ENCODE assay signal across 15 cellular contexts in the genomic region with DNA sequence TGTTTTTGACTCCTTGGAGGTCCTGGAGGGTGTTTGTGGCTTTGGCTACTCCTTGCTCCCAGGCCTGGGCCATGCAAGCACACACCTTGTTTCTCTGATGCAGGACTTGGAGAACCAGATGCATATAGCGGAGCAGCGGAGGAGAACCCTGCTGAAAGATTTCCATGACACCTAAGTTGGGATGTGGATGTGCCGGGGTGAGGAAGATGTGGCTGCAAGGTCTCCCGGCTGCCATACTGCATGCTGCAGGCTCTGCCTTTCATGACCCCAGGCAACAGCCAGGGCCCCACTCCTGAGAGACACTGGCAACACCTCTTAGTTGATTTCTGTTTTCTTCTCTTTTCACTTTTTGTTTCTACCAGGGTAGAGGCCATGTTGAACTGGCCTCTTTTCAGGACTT. TPM values are rescaled to one million over a fixed set of nuclear protein-coding genes. Genes with fewer than 3 reads are reported as not detected.
A peak's percentile ranks its signal among the peaks of the same experiment; 100 is the strongest.
DNase-seq lines count a peak whose midpoint lies in the region; ATAC-seq and TF ChIP-seq lines count a peak whose summit lies in the region.
"Had no signal": no experiment of that assay in that cellular context is flagged by ENCODE, and none has a peak within 500 bp of the region (broad histone marks: within the 10 kb centered on the region; RNA-seq: fewer than 3 reads in every experiment).

No MANE protein-coding gene starts in this region.

- POLR2A ChIA-PET in CD4-positive, alpha-beta memory T cell (lab: Charles Lee; ENCODE audit: partially characterized antibody) = no interaction called here

- H3K36me3 ChIP-seq in CD4-positive, alpha-beta memory T cell (ENCODE audit: insufficient read depth, low read length) = peaks cover 47% of the 10 kb centered on the region
- H3K36me3 ChIP-seq in uterus = no peaks in the 10 kb centered on the region

- H3K27me3 ChIP-seq in CD4-positive, alpha-beta memory T cell (ENCODE audit: insufficient read depth, low read length) = no peaks in the 10 kb centered on the region
- H3K27me3 ChIP-seq in uterus = no peaks in the 10 kb centered on the region

- no peaks in the 10 kb centered on the region for H3K9me3 ChIP-seq in CD4-positive, alpha-beta memory T cell (ENCODE audit: control insufficient read depth in 1 of 2, low read length in 2 of 2)
- no peaks in the 10 kb centered on the region for H3K9me3 ChIP-seq in uterus

- peak overlapping the region; percentile 49 for H3K27ac Mint-ChIP-seq in activated T-cell treated with anti-CD3 and anti-CD28 coated beads, Interleukin-2, amount 50 U/mL, for 72 hours
- peak overlapping the region in 4 of 7 donors; percentile 14 to 63 (median 49) for H3K27ac Mint-ChIP-seq in CD4-positive, alpha-beta memory T cell
- peak overlapping the region; percentile 72 for H3K27ac Mint-ChIP-seq in activated T-helper 17 cell treated with anti-CD3 and anti-CD28 coated beads, Interleukin-2, amount 50 U/mL, for 72 hours
- H3K27ac Mint-ChIP-seq in nephron progenitor cell = peak overlapping the region; percentile 35

- no peaks in the 10 kb centered on the region for H3K9me3 Mint-ChIP-seq in activated T-cell treated with anti-CD3 and anti-CD28 coated beads, Interleukin-2, amount 50 U/mL, for 72 hours
- no peaks in the 10 kb centered on the region for H3K9me3 Mint-ChIP-seq in CD4-positive, alpha-beta memory T cell
- H3K9me3 Mint-ChIP-seq in activated T-helper 17 cell treated with anti-CD3 and anti-CD28 coated beads, Interleukin-2, amount 50 U/mL, for 72 hours = no peaks in the 10 kb centered on the region
- H3K9me3 Mint-ChIP-seq in nephron progenitor cell = no peaks in the 10 kb centered on the region
- H3K9me3 Mint-ChIP-seq: CD8-positive, alpha-beta memory T cell had no signal

- peaks cover 9% of the 10 kb centered on the region for H3K4me1 ChIP-seq in CD4-positive, alpha-beta memory T cell (ENCODE audit: insufficient read depth, low read length)
- no peaks in the 10 kb centered on the region for H3K4me1 ChIP-seq in uterus

- CTCF ChIA-PET in CD4-positive, alpha-beta memory T cell (lab: Charles Lee; ENCODE audit: partially characterized antibody) = no interaction called here

- no peak overlapping the region for H3K27ac ChIP-seq in CD4-positive, alpha-beta memory T cell (ENCODE audit: low read depth, low read length)
- no peak overlapping the region for H3K27ac ChIP-seq in uterus

- DNase-seq in activated T-cell treated with anti-CD3 and anti-CD28 coated beads, Interleukin-2, amount 50 U/mL, for 72 hours = no peak
- DNase-seq in activated T-cell treated with anti-CD3 and anti-CD28 coated beads for 4 hours (no peak), nephron progenitor cell (no peak), uterus (no peak), C1 segment of cervical spinal cord (lab: John Stamatoyannopoulos, UW) (no peak), SIG-M5 treated with dmso at 0.1 percent for 504 hours (lab: John Stamatoyannopoulos, UW; ENCODE audit: unreplicated experiment) (no peak)
- DNase-seq in CD4-positive, alpha-beta memory T cell = no peak
- DNase-seq: CD8-positive, alpha-beta memory T cell; KBM-7; NCI-H1105 treated with DMSO at 0.1 percent for 48 hours; NCI-H1694; NCI-H2081 treated with DMSO at 0.1 percent for 48 hours; NCI-H446 treated with DMSO at 0.1 percent for 48 hours had no signal

- TF ChIP-seq POLR2A in uterus (IDR thresholded peaks at IDR 0.05) = no peak

- H3K4me3 ChIP-seq in CD4-positive, alpha-beta memory T cell (ENCODE audit: low read length in 2 of 2) = no peak overlapping the region
- no peak overlapping the region for H3K4me3 ChIP-seq in uterus

- H3K4me1 Mint-ChIP-seq in activated T-cell treated with anti-CD3 and anti-CD28 coated beads, Interleukin-2, amount 50 U/mL, for 72 hours (ENCODE audit: low read depth) = peaks cover 17% of the 10 kb centered on the region
- peaks cover 4 to 10% (median 5%) of the 10 kb centered on the region in 4 donors for H3K4me1 Mint-ChIP-seq in CD4-positive, alpha-beta memory T cell
- H3K4me1 Mint-ChIP-seq in activated T-helper 17 cell treated with anti-CD3 and anti-CD28 coated beads, Interleukin-2, amount 50 U/mL, for 72 hours = peaks cover 10% of the 10 kb centered on the region
- peaks cover 5% of the 10 kb centered on the region for H3K4me1 Mint-ChIP-seq in nephron progenitor cell

- TF ChIP-seq CTCF in nephron progenitor cell (IDR thresholded peaks at IDR 0.05) = no peak
- no peak for TF ChIP-seq CTCF in uterus (IDR thresholded peaks at IDR 0.05)

- H3K27me3 Mint-ChIP-seq in activated T-cell treated with anti-CD3 and anti-CD28 coated beads, Interleukin-2, amount 50 U/mL, for 72 hours (ENCODE audit: low read depth) = no peaks in the 10 kb centered on the region
- H3K27me3 Mint-ChIP-seq in CD4-positive, alpha-beta memory T cell = no peaks in the 10 kb centered on the region
- no peaks in the 10 kb centered on the region for H3K27me3 Mint-ChIP-seq in activated T-helper 17 cell treated with anti-CD3 and anti-CD28 coated beads, Interleukin-2, amount 50 U/mL, for 72 hours
- H3K27me3 Mint-ChIP-seq in nephron progenitor cell (ENCODE audit: low read depth, poor library complexity) = peaks cover 5% of the 10 kb centered on the region
- H3K27me3 Mint-ChIP-seq: CD8-positive, alpha-beta memory T cell had no signal

- ATAC-seq in activated T-cell treated with anti-CD3 and anti-CD28 coated beads, Interleukin-2, amount 50 U/mL, for 72 hours (replicated peaks in 1 of 2) = no peak
- no peak for ATAC-seq in activated T-helper 17 cell treated with anti-CD3 and anti-CD28 coated beads, Interleukin-2, amount 50 U/mL, for 72 hours (replicated peaks)
- ATAC-seq: Panc1 had no signal

- no peak overlapping the region for H3K4me3 Mint-ChIP-seq in activated T-cell treated with anti-CD3 and anti-CD28 coated beads, Interleukin-2, amount 50 U/mL, for 72 hours
- no peak overlapping the region for H3K4me3 Mint-ChIP-seq in CD4-positive, alpha-beta memory T cell
- H3K4me3 Mint-ChIP-seq in activated T-helper 17 cell treated with anti-CD3 and anti-CD28 coated beads, Interleukin-2, amount 50 U/mL, for 72 hours = no peak overlapping the region
- H3K4me3 Mint-ChIP-seq in nephron progenitor cell = no peak overlapping the region
- H3K4me3 Mint-ChIP-seq: CD8-positive, alpha-beta memory T cell had no signal

- H3K36me3 Mint-ChIP-seq in activated T-cell treated with anti-CD3 and anti-CD28 coated beads, Interleukin-2, amount 50 U/mL, for 72 hours (ENCODE audit: insufficient read depth in 2 of 2) = peaks cover 4 to 17% of the 10 kb centered on the region in 2 donors
- peaks cover 46 to 66% of the 10 kb centered on the region in 2 donors for H3K36me3 Mint-ChIP-seq in CD4-positive, alpha-beta memory T cell
- H3K36me3 Mint-ChIP-seq in activated T-helper 17 cell treated with anti-CD3 and anti-CD28 coated beads, Interleukin-2, amount 50 U/mL, for 72 hours (ENCODE audit: low read depth) = peaks cover 86% of the 10 kb centered on the region
- H3K36me3 Mint-ChIP-seq in nephron progenitor cell (ENCODE audit: low read depth) = peaks cover 37% of the 10 kb centered on the region

- intact Hi-C loops in CD4-positive, alpha-beta memory T cell (cut with micrococcal nuclease) = no loop called here
- intact Hi-C loops in uterus (cut with DNase I; ENCODE audit: low total_unique reads) = loop anchor here (10.0 kb wide), 1 partner anchor 462 kb away; no protein-coding TSS in a partner anchor

RNA-seq across cellular contexts. Expression of a gene that starts 6.9 kb away (rescaled TPM):
- 10 to 100 TPM; 42.0 to 45.7 TPM for total RNA-seq in activated T-cell treated with anti-CD3 and anti-CD28 coated beads, Interleukin-2, amount 50 U/mL, for 72 hours
- 10 to 100 TPM; 79.3 to 87.3 TPM for total RNA-seq in CD4-positive, alpha-beta memory T cell
- polyA plus RNA-seq in CD4-positive, alpha-beta memory T cell = 10 to 100 TPM; 29.7 to 32.8 TPM
- total RNA-seq in activated T-helper 17 cell treated with anti-CD3 and anti-CD28 coated beads, Interleukin-2, amount 50 U/mL, for 72 hours = 10 to 100 TPM; 32.2 to 44.9 TPM
- 10 to 100 TPM; 35.0 to 81.5 (median 51.1) TPM for total RNA-seq in uterus

RNA-seq across cellular contexts. Expression of a gene that starts 24.1 kb away (rescaled TPM):
- total RNA-seq in activated T-cell treated with anti-CD3 and anti-CD28 coated beads, Interleukin-2, amount 50 U/mL, for 72 hours = 100 to 1,000 TPM; 145 to 159 TPM
- 100 to 1,000 TPM; 287 to 295 TPM for total RNA-seq in CD4-positive, alpha-beta memory T cell
- 100 to 1,000 TPM; 105 to 143 TPM for polyA plus RNA-seq in CD4-positive, alpha-beta memory T cell
- total RNA-seq in activated T-helper 17 cell treated with anti-CD3 and anti-CD28 coated beads, Interleukin-2, amount 50 U/mL, for 72 hours = 100 to 1,000 TPM; 154 to 208 TPM
- 100 to 1,000 TPM in 3 of 4 donors, 10 to 100 TPM in 1; 50.0 to 243 (median 122) TPM for total RNA-seq in uterus

RNA-seq across cellular contexts. Expression of a gene that starts 35.3 kb away (rescaled TPM):
- 10 to 100 TPM; 24.8 to 29.8 TPM for total RNA-seq in activated T-cell treated with anti-CD3 and anti-CD28 coated beads, Interleukin-2, amount 50 U/mL, for 72 hours
- 10 to 100 TPM; 31.2 to 32.8 TPM for total RNA-seq in CD4-positive, alpha-beta memory T cell
- polyA plus RNA-seq in CD4-positive, alpha-beta memory T cell = 10 to 100 TPM; 32.2 to 41.3 TPM
- total RNA-seq in activated T-helper 17 cell treated with anti-CD3 and anti-CD28 coated beads, Interleukin-2, amount 50 U/mL, for 72 hours = 10 to 100 TPM; 20.9 to 21.2 TPM
- 10 to 100 TPM; 13.8 to 93.0 (median 27.7) TPM for total RNA-seq in uterus

RNA-seq across cellular contexts. Expression of a gene that starts 38.8 kb away (rescaled TPM):
- 10 to 100 TPM; 31.9 to 35.1 TPM for total RNA-seq in activated T-cell treated with anti-CD3 and anti-CD28 coated beads, Interleukin-2, amount 50 U/mL, for 72 hours
- total RNA-seq in CD4-positive, alpha-beta memory T cell = 10 to 100 TPM; 77.9 to 85.7 TPM
- polyA plus RNA-seq in CD4-positive, alpha-beta memory T cell = 100 to 1,000 TPM; 145 to 169 TPM
- total RNA-seq in activated T-helper 17 cell treated with anti-CD3 and anti-CD28 coated beads, Interleukin-2, amount 50 U/mL, for 72 hours = 10 to 100 TPM; 40.6 to 56.7 TPM
- 10 to 100 TPM in 3 of 4 donors, 1 to 10 TPM in 1; 8.8 to 96.6 (median 30.3) TPM for total RNA-seq in uterus

RNA-seq across cellular contexts. Expression of a gene that starts 46.1 kb away (rescaled TPM):
- total RNA-seq in activated T-cell treated with anti-CD3 and anti-CD28 coated beads, Interleukin-2, amount 50 U/mL, for 72 hours = 100 to 1,000 TPM; 490 to 562 TPM
- 10 to 100 TPM; 87.5 to 89.6 TPM for total RNA-seq in CD4-positive, alpha-beta memory T cell
- polyA plus RNA-seq in CD4-positive, alpha-beta memory T cell = 10 to 100 TPM; 82.9 to 87.5 TPM
- 100 to 1,000 TPM; 460 to 479 TPM for total RNA-seq in activated T-helper 17 cell treated with anti-CD3 and anti-CD28 coated beads, Interleukin-2, amount 50 U/mL, for 72 hours
- 100 to 1,000 TPM in 3 of 4 donors, 10 to 100 TPM in 1; 53.0 to 273 (median 163) TPM for total RNA-seq in uterus
